In genomic region chr6:3226422-3227362, GRCh38 we compare ENCODE assay signal across 8 cellular contexts. TPM values are rescaled to one million over a fixed set of nuclear protein-coding genes. Genes with fewer than 3 reads are reported as not detected.
DNase-seq lines count a peak whose midpoint lies in the region; ATAC-seq and TF ChIP-seq lines count a peak whose summit lies in the region.

No MANE protein-coding gene starts in this region.

- TF ChIP-seq CTCF in cardiac muscle cell (IDR thresholded peaks at IDR 0.05; ENCODE audit: low read depth, low read length) = no peak
- TF ChIP-seq CTCF in testis (IDR thresholded peaks at IDR 0.05) = no peak

- no peak for TF ChIP-seq POLR2A in testis (IDR thresholded peaks at IDR 0.05)

- WGBS in testis, 2 donors = 4 to 6% methylated on average over 33 to 55 of the region's 55 CpGs

- H3K36me3 ChIP-seq in cardiac muscle cell = no peaks in the 10 kb centered on the region
- no peaks in the 10 kb centered on the region for H3K36me3 ChIP-seq in testis (ENCODE audit: low read depth, missing control alignments)

- DNase-seq in cardiac muscle cell (ENCODE audit: low read depth in 1 of 2, low spot score in 1 of 2) (peak in 1 of 2 donors; percentile 52), Right ventricle myocardium superior (no peak), NCI-H748 treated with DMSO at 0.1 percent for 48 hours (lab: John Stamatoyannopoulos, UW) (peak; percentile 62), T47D (ENCODE audit: low read depth in 1 of 2, low spot score in 1 of 2) (peak; percentile 15 to 44), left kidney (ENCODE audit: low read depth, low spot score) (peak; percentile 91), superior temporal gyrus (ENCODE audit: extremely low spot score) (peak; percentile 55), testis (no peak), NCI-H2107 (lab: John Stamatoyannopoulos, UW) (no peak)

- no peak for ATAC-seq in Right ventricle myocardium superior (ENCODE audit: poor library complexity)

- intact Hi-C loops in Right ventricle myocardium superior (cut with DNase I) = no loop called here
- intact Hi-C loops in testis (cut with DNase I; ENCODE audit: low total_unique reads) = no loop called here

- peaks cover 52% of the 10 kb centered on the region for H3K27me3 ChIP-seq in cardiac muscle cell
- H3K27me3 ChIP-seq in testis = no peaks in the 10 kb centered on the region

- H3K27ac ChIP-seq in cardiac muscle cell = no peak overlapping the region
- no peak overlapping the region for H3K27ac ChIP-seq in testis

- H3K4me1 ChIP-seq in cardiac muscle cell (ENCODE audit: low read depth) (peaks cover 22% of the 10 kb centered on the region), testis (peaks cover 25% of the 10 kb centered on the region)

- H3K4me3 ChIP-seq in cardiac muscle cell (peak overlapping the region; percentile 45), testis (peak overlapping the region in 1 of 2 donors; percentile 15)

- in situ Hi-C loops in T47D (cut with HindIII; ENCODE audit: low pct_unique_long_range_greater_than_20kb, low sequenced_read_pairs) = no loop called here

- H3K9me3 ChIP-seq in cardiac muscle cell (ENCODE audit: low read depth) = no peaks in the 10 kb centered on the region
- no peaks in the 10 kb centered on the region for H3K9me3 ChIP-seq in testis

RNA-seq across cellular contexts. Expression of gene TUBB2B, which starts 0.8 kb away (rescaled TPM):
- total RNA-seq in cardiac muscle cell (57.6 and 83.9 TPM in 2 replicates), Right ventricle myocardium superior (1.3 TPM), testis (1 to 10 TPM; 1.6 to 2.2 TPM)
- polyA plus RNA-seq in cardiac muscle cell (27.9 and 29.8 TPM in 2 replicates), testis (ENCODE audit: insufficient read depth, low read depth, low replicate concordance) (3.6 TPM)

RNA-seq across cellular contexts. Expression of gene PSMG4, which starts 32.1 kb away (rescaled TPM):
- total RNA-seq in cardiac muscle cell = 22.2 and 23.3 TPM in 2 replicates
- 32.6 and 44.0 TPM in 2 replicates for polyA plus RNA-seq in cardiac muscle cell
- total RNA-seq in Right ventricle myocardium superior = 8.9 TPM
- total RNA-seq in testis = 10 to 100 TPM; 42.4 to 46.1 TPM
- polyA plus RNA-seq in testis (ENCODE audit: insufficient read depth, low read depth, low replicate concordance) = 23.1 TPM

Comparison
In these comparisons a context has a peak if more than half of its experiments do, and no peak if none do; other contexts are left out.
1. RNA of gene TUBB2B, which starts 0.8 kb away (total RNA-seq): 57.6 to 83.9 TPM in cardiac muscle cell; 1.6 to 2.2 TPM in testis and 1.3 TPM in Right ventricle myocardium superior (single experiment); every median in the first group is over 10 times any median in the second.
2. DNase-seq: peak in NCI-H748 treated with DMSO at 0.1 percent for 48 hours (single experiment), T47D (2 of 2), left kidney (single experiment) and superior temporal gyrus (single experiment); none in Right ventricle myocardium superior (single experiment), testis (single experiment) and NCI-H2107 (single experiment).